8 cellular contexts compared by ENCODE assay signal in genomic region chr9:121700165-121700830, GRCh38. TPM values are rescaled to one million over a fixed set of nuclear protein-coding genes. Genes with fewer than 3 reads are reported as not detected.
DNase-seq lines count a peak whose midpoint lies in the region; ATAC-seq and TF ChIP-seq lines count a peak whose summit lies in the region.

No MANE protein-coding gene starts in this region.

- intact Hi-C loops in mucosa of descending colon (cut with DNase I, micrococcal nuclease), result no loop called here
- intact Hi-C loops in upper lobe of right lung (cut with DNase I), result no loop called here

- TF ChIP-seq CTCF in endothelial cell (IDR thresholded peaks at IDR 0.05; ENCODE audit: unreplicated experiment) (peak; percentile 44), mucosa of descending colon (IDR thresholded peaks at IDR 0.05) (peak; percentile 20), upper lobe of right lung (IDR thresholded peaks at IDR 0.05) (peak; percentile 59)

- H3K27ac ChIP-seq in BLaER1 treated with 17β-estradiol and CSF1 and Interleukin-3, amounts not matched to agents 10 nM and 100 nM, result peak overlapping the region in 9 of 11 experiments; percentile 60 to 88 (median 81); a peak in 18 of 22 replicates
- H3K27ac ChIP-seq in upper lobe of right lung, result peak overlapping the region; percentile 70

- H3K36me3 Mint-ChIP-seq in endothelial cell (ENCODE audit: low read depth, unreplicated experiment), result peaks cover 24% of the 10 kb centered on the region

- peaks cover 0 to 55% (median 11%) of the 10 kb centered on the region in 11 experiments; a peak in 16 of 22 replicates for H3K27me3 ChIP-seq in BLaER1 treated with 17β-estradiol and CSF1 and Interleukin-3, amounts not matched to agents 10 nM and 100 nM
- H3K27me3 ChIP-seq in upper lobe of right lung, result no peaks in the 10 kb centered on the region

- H3K4me1 Mint-ChIP-seq in endothelial cell (ENCODE audit: unreplicated experiment), result peaks cover 30% of the 10 kb centered on the region

- peaks cover 8% of the 10 kb centered on the region for H3K27me3 Mint-ChIP-seq in endothelial cell (ENCODE audit: unreplicated experiment)

- no peaks in the 10 kb centered on the region for H3K9me3 Mint-ChIP-seq in endothelial cell (ENCODE audit: unreplicated experiment)

- H3K9ac ChIP-seq in BLaER1 treated with 17β-estradiol and CSF1 and Interleukin-3, amounts not matched to agents 10 nM and 100 nM, result peak overlapping the region in 10 of 11 experiments; percentile 57 to 83 (median 78); a peak in 19 of 22 replicates

- peak overlapping the region; percentile 80 for H3K4me3 Mint-ChIP-seq in endothelial cell (ENCODE audit: unreplicated experiment)

- no peaks in the 10 kb centered on the region for H3K36me3 ChIP-seq in BLaER1 treated with 17β-estradiol and CSF1 and Interleukin-3, amounts not matched to agents 10 nM and 100 nM
- H3K36me3 ChIP-seq in mucosa of descending colon (ENCODE audit: low read depth) (no peaks in the 10 kb centered on the region), upper lobe of right lung (no peaks in the 10 kb centered on the region)

- H4K20me1 ChIP-seq in BLaER1 treated with 17β-estradiol and CSF1 and Interleukin-3, amounts not matched to agents 10 nM and 100 nM, result peaks cover 11 to 78% (median 61%) of the 10 kb centered on the region in 11 experiments; a peak in 18 of 22 replicates

- H3K4me3 ChIP-seq in BLaER1 treated with 17β-estradiol and CSF1 and Interleukin-3, amounts not matched to agents 10 nM and 100 nM, result peak overlapping the region; percentile 51 to 73 (median 71)
- no peak overlapping the region for H3K4me3 ChIP-seq in mucosa of descending colon
- peak overlapping the region; percentile 50 for H3K4me3 ChIP-seq in upper lobe of right lung

- DNase-seq in H4 (ENCODE audit: low spot score), result peak; percentile 51
- DNase-seq in RPMI8226, result peak; percentile 39
- peak; percentile 73 for DNase-seq in endothelial cell (ENCODE audit: low spot score)
- peak; percentile 69 to 79 (median 78) for DNase-seq in mucosa of descending colon
- peak; percentile 90 for DNase-seq in upper lobe of right lung
- no peak for DNase-seq in OCI-M2 (lab: John Stamatoyannopoulos, UW; ENCODE audit: unreplicated experiment)

- H3K4me1 ChIP-seq in BLaER1 treated with 17β-estradiol and CSF1 and Interleukin-3, amounts not matched to agents 10 nM and 100 nM, result peaks cover 35 to 84% (median 79%) of the 10 kb centered on the region in 10 experiments
- H3K4me1 ChIP-seq in mucosa of descending colon (ENCODE audit: low read depth) (peaks cover 10% of the 10 kb centered on the region), upper lobe of right lung (peaks cover 20% of the 10 kb centered on the region)

- ATAC-seq in mucosa of descending colon (peak; percentile 78), upper lobe of right lung (peak; percentile 91), GM18858 (IDR thresholded peaks at IDR 0.05; ENCODE audit: unreplicated experiment) (no peak)

- H3K27ac Mint-ChIP-seq in endothelial cell (ENCODE audit: unreplicated experiment), result no peak overlapping the region

- peak overlapping the region; percentile 91 to 100 (median 99) for H3K4me2 ChIP-seq in BLaER1 treated with 17β-estradiol and CSF1 and Interleukin-3, amounts not matched to agents 10 nM and 100 nM

- no peaks in the 10 kb centered on the region for H3K9me3 ChIP-seq in BLaER1 treated with 17β-estradiol and CSF1 and Interleukin-3, amounts not matched to agents 10 nM and 100 nM (replicated peaks in 1 of 11)
- H3K9me3 ChIP-seq in mucosa of descending colon, result no peaks in the 10 kb centered on the region
- no peaks in the 10 kb centered on the region for H3K9me3 ChIP-seq in upper lobe of right lung

RNA-seq across cellular contexts. Expression of gene DAB2IP, which starts 48.9 kb away (rescaled TPM):
- total RNA-seq in H4 (2014; rRNA removed; shearing (Covaris generic)), result 5.3 and 8.4 TPM in 2 replicates
- total RNA-seq in endothelial cell (ENCODE audit: unreplicated experiment) (104 TPM), mucosa of descending colon (100 to 1,000 TPM; 109 to 157 (median 111) TPM), upper lobe of right lung (81.6 TPM)
